39 cellular contexts compared by ENCODE assay signal in genomic region chr10:100462709-100463108, GRCh38. TPM values are rescaled to one million over a fixed set of nuclear protein-coding genes. Genes with fewer than 3 reads are reported as not detected.
"Had no signal": no experiment of that assay in that cellular context is flagged by ENCODE, and none has a peak within 500 bp of the region (broad histone marks: within the 10 kb centered on the region; RNA-seq: fewer than 3 reads in every experiment).

A gene with protein sequence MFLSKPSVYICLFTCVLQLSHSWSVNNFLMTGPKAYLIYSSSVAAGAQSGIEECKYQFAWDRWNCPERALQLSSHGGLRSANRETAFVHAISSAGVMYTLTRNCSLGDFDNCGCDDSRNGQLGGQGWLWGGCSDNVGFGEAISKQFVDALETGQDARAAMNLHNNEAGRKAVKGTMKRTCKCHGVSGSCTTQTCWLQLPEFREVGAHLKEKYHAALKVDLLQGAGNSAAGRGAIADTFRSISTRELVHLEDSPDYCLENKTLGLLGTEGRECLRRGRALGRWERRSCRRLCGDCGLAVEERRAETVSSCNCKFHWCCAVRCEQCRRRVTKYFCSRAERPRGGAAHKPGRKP (plus strand): TSS chr10:100463009. CDS start chr10:100463169, 160 bp downstream.

- H3K36me3 Mint-ChIP-seq: activated CD4-positive, alpha-beta memory T cell treated with anti-CD3 and anti-CD28 coated beads for 36 hours; activated naive CD8-positive, alpha-beta T cell treated with anti-CD3 and anti-CD28 coated beads for 36 hours had no signal

- DNase-seq: activated B cell treated with CpG ODN at 0.5 μM for 24 hours; activated CD4-positive, alpha-beta memory T cell treated with anti-CD3 and anti-CD28 coated beads for 36 hours; activated CD4-positive, alpha-beta T cell treated with anti-CD3 and anti-CD28 coated beads for 4 hours; activated CD4-positive, alpha-beta T cell treated with anti-CD3 and anti-CD28 coated beads, Interleukin-2, amount 10 ng/mL, durations not matched to agents 24 days and 14 days; activated CD4-positive, alpha-beta T cell treated with anti-CD3 and anti-CD28 coated beads, Interleukin-2, amount 50 U/mL, for 1 hour; activated CD4-positive, alpha-beta T cell treated with anti-CD3 and anti-CD28 coated beads, Interleukin-2, amount 50 U/mL, for 4 hours; activated CD4-positive, CD25-positive, alpha-beta regulatory T cell treated with anti-CD3 and anti-CD28 coated beads, Interleukin-2, amount 50 U/mL, for 72 hours; activated CD8-positive, alpha-beta memory T cell treated with anti-CD3 and anti-CD28 coated beads, Interleukin-2, amount 50 U/mL, for 4 hours; activated CD8-positive, alpha-beta T cell treated with anti-CD3 and anti-CD28 coated beads for 36 hours; activated effector memory CD4-positive, alpha-beta T cell treated with anti-CD3 and anti-CD28 coated beads, Interleukin-2, amount 50 U/mL, for 16 hours; activated gamma-delta T cell treated with Interleukin-2 at 50 U/mL for 16 hours; activated naive CD4-positive, alpha-beta T cell; activated naive CD4-positive, alpha-beta T cell treated with anti-CD3 and anti-CD28 coated beads for 36 hours; activated naive CD4-positive, alpha-beta T cell treated with anti-CD3 and anti-CD28 coated beads, Interleukin-2, amount 50 U/mL, for 16 hours; activated naive CD8-positive, alpha-beta T cell treated with anti-CD3 and anti-CD28 coated beads for 36 hours; activated T-cell treated with anti-CD3 and anti-CD28 coated beads for 4 hours; activated T-cell treated with anti-CD3 and anti-CD28 coated beads, Interleukin-2, amount 50 U/mL, for 1 hour; activated T-cell treated with anti-CD3 and anti-CD28 coated beads, Interleukin-2, amount 50 U/mL, for 4 hours; activated T-cell treated with anti-CD3 and anti-CD28 coated beads, Interleukin-2, amount 50 U/mL, for 72 hours; adrenal gland; amniotic stem cell; aorta; body of pancreas; brain microvascular endothelial cell; central memory CD4-positive, alpha-beta T cell; T-helper 2 cell; T-helper 9 cell had no signal

- H3K9me3 ChIP-seq: adrenal gland, body of pancreas had no signal

- H3K27me3 Mint-ChIP-seq: activated naive CD8-positive, alpha-beta T cell treated with anti-CD3 and anti-CD28 coated beads for 36 hours; activated T-helper 17 cell treated with anti-CD3 and anti-CD28 coated beads, Interleukin-2, amount 50 U/mL, for 72 hours had no signal

- H3K27ac ChIP-seq: adrenal gland, body of pancreas, brain microvascular endothelial cell, breast epithelium, VCaP had no signal

- H3K4me3 ChIP-seq: adrenal gland, body of pancreas, breast epithelium had no signal

- FAIRE-seq: astrocyte, colon, TTC549 had no signal

- ATAC-seq: activated CD8-positive, alpha-beta T cell treated with anti-CD3 and anti-CD28 coated beads for 36 hours; activated T-cell treated with anti-CD3 and anti-CD28 coated beads, Interleukin-2, amount 50 U/mL, for 4 hours; activated T-cell treated with anti-CD3 and anti-CD28 coated beads, Interleukin-2, amount 50 U/mL, for 72 hours; activated T-helper 17 cell treated with anti-CD3 and anti-CD28 coated beads, Interleukin-2, amount 50 U/mL, for 72 hours; body of pancreas had no signal

- H3K27me3 ChIP-seq: adrenal gland, body of pancreas, breast epithelium had no signal

- H3K4me1 Mint-ChIP-seq: activated B cell treated with CpG ODN at 0.5 μM for 24 hours; activated CD4-positive, alpha-beta T cell treated with anti-CD3 and anti-CD28 coated beads, Interleukin-2, amount 10 ng/mL, durations not matched to agents 24 days and 14 days; activated naive CD8-positive, alpha-beta T cell treated with anti-CD3 and anti-CD28 coated beads for 36 hours; activated T-helper 17 cell treated with anti-CD3 and anti-CD28 coated beads, Interleukin-2, amount 50 U/mL, for 72 hours had no signal

- H3K36me3 ChIP-seq: adrenal gland, brain microvascular endothelial cell, breast epithelium had no signal

- H3K9me3 Mint-ChIP-seq: activated B cell treated with CpG ODN at 0.5 μM for 24 hours; activated CD4-positive, alpha-beta T cell treated with anti-CD3 and anti-CD28 coated beads, Interleukin-2, amount 10 ng/mL, durations not matched to agents 24 days and 14 days; activated CD8-positive, alpha-beta T cell treated with anti-CD3 and anti-CD28 coated beads for 36 hours; activated naive CD4-positive, alpha-beta T cell treated with anti-CD3 and anti-CD28 coated beads for 36 hours; activated naive CD8-positive, alpha-beta T cell treated with anti-CD3 and anti-CD28 coated beads for 36 hours; activated T-cell treated with anti-CD3 and anti-CD28 coated beads, Interleukin-2, amount 50 U/mL, for 4 hours; activated T-helper 1 cell treated with anti-CD3 and anti-CD28 coated beads, Interleukin-12 subunit alpha, Interleukin-12 subunit beta, Interleukin-2, Interleukin-4 antibody, amounts not matched to agents 30 ng/mL and 10 ng/mL and 1 ng/mL, durations not matched to agents 14 hours and 24 hours and 36 hours; activated T-helper 17 cell treated with anti-CD3 and anti-CD28 coated beads, Interleukin-2, amount 50 U/mL, for 72 hours; T-helper 2 cell treated with Interferon-gamma antibody and Interleukin-4, amounts not matched to agents 5 μg/mL and 100 μg/mL, for 36 hours had no signal

- H3K27ac Mint-ChIP-seq: activated B cell treated with CpG ODN at 0.5 μM for 24 hours; activated CD4-positive, alpha-beta memory T cell treated with anti-CD3 and anti-CD28 coated beads for 36 hours; activated CD4-positive, alpha-beta T cell treated with anti-CD3 and anti-CD28 coated beads, Interleukin-2, amount 10 ng/mL, durations not matched to agents 24 days and 14 days; activated CD8-positive, alpha-beta T cell treated with anti-CD3 and anti-CD28 coated beads for 36 hours; activated naive CD4-positive, alpha-beta T cell treated with anti-CD3 and anti-CD28 coated beads for 36 hours; activated naive CD8-positive, alpha-beta T cell treated with anti-CD3 and anti-CD28 coated beads for 36 hours; activated T-cell treated with anti-CD3 and anti-CD28 coated beads, Interleukin-2, amount 50 U/mL, for 72 hours; activated T-helper 1 cell treated with anti-CD3 and anti-CD28 coated beads, Interleukin-12 subunit alpha, Interleukin-12 subunit beta, Interleukin-2, Interleukin-4 antibody, amounts not matched to agents 30 ng/mL and 10 ng/mL and 1 ng/mL, durations not matched to agents 14 hours and 24 hours and 36 hours; activated T-helper 17 cell treated with anti-CD3 and anti-CD28 coated beads, Interleukin-2, amount 50 U/mL, for 72 hours; T-helper 1 cell treated with Interleukin-12 subunit alpha and Interleukin-12 subunit beta and Interleukin-4 antibody, amounts not matched to agents 30 μg/mL and 1 μg/mL, for 36 hours; T-helper 2 cell treated with Interferon-gamma antibody and Interleukin-4, amounts not matched to agents 5 μg/mL and 100 μg/mL, for 36 hours had no signal

- H3K4me3 Mint-ChIP-seq: activated B cell treated with CpG ODN at 0.5 μM for 24 hours; activated CD4-positive, alpha-beta memory T cell treated with anti-CD3 and anti-CD28 coated beads for 36 hours; activated CD4-positive, alpha-beta T cell treated with anti-CD3 and anti-CD28 coated beads, Interleukin-2, amount 10 ng/mL, durations not matched to agents 24 days and 14 days; activated CD8-positive, alpha-beta T cell treated with anti-CD3 and anti-CD28 coated beads for 36 hours; activated naive CD4-positive, alpha-beta T cell treated with anti-CD3 and anti-CD28 coated beads for 36 hours; activated naive CD8-positive, alpha-beta T cell treated with anti-CD3 and anti-CD28 coated beads for 36 hours; activated T-cell treated with anti-CD3 and anti-CD28 coated beads, Interleukin-2, amount 50 U/mL, for 4 hours; activated T-cell treated with anti-CD3 and anti-CD28 coated beads, Interleukin-2, amount 50 U/mL, for 72 hours; activated T-helper 1 cell treated with anti-CD3 and anti-CD28 coated beads, Interleukin-12 subunit alpha, Interleukin-12 subunit beta, Interleukin-2, Interleukin-4 antibody, amounts not matched to agents 30 ng/mL and 10 ng/mL and 1 ng/mL, durations not matched to agents 14 hours and 24 hours and 36 hours; activated T-helper 17 cell treated with anti-CD3 and anti-CD28 coated beads, Interleukin-2, amount 50 U/mL, for 72 hours; T-helper 1 cell treated with Interleukin-12 subunit alpha and Interleukin-12 subunit beta and Interleukin-4 antibody, amounts not matched to agents 30 μg/mL and 1 μg/mL, for 36 hours; T-helper 2 cell treated with Interferon-gamma antibody and Interleukin-4, amounts not matched to agents 5 μg/mL and 100 μg/mL, for 36 hours had no signal

- H3K4me1 ChIP-seq: adrenal gland, body of pancreas, breast epithelium had no signal

RNA-seq across cellular contexts. Expression of the gene that starts here (rescaled TPM):
- total RNA-seq: activated B cell treated with CpG ODN at 0.5 μM for 24 hours; activated CD8-positive, alpha-beta memory T cell treated with anti-CD3 and anti-CD28 coated beads for 36 hours; aorta; astrocyte; body of pancreas; breast epithelium; cardiac septum; cerebellum had no signal
- polyA plus RNA-seq: aorta had no signal
